Comparison of ENCODE assay signal across 20 cellular contexts in genomic region chr1:14928412-14928811, GRCh38.
DNase-seq lines count a peak whose midpoint lies in the region; ATAC-seq and TF ChIP-seq lines count a peak whose summit lies in the region.
"Had no signal": no experiment of that assay in that cellular context is flagged by ENCODE, and none has a peak within 500 bp of the region (broad histone marks: within the 10 kb centered on the region; RNA-seq: fewer than 3 reads in every experiment).

No MANE protein-coding gene starts in this region.

- no peak overlapping the region for H3K4me2 ChIP-seq in mesendoderm (ENCODE audit: low read length)

- no peak overlapping the region for H2BK5ac ChIP-seq in mesendoderm (ENCODE audit: low read length)

- H3K36me3 ChIP-seq in HEK293 (ENCODE audit: control insufficient read depth in 2 of 2, insufficient read depth in 1 of 2, low read length in 2 of 2) (no peaks in the 10 kb centered on the region), mesendoderm (ENCODE audit: control insufficient read depth, insufficient read depth, low read length) (no peaks in the 10 kb centered on the region), spleen (no peaks in the 10 kb centered on the region)
- no peaks in the 10 kb centered on the region for H3K36me3 ChIP-seq in CD4-positive, alpha-beta memory T cell (ENCODE audit: insufficient read depth, low read length)

- H3K4me3 ChIP-seq in HEK293 (ENCODE audit: low read depth, low read length) (no peak overlapping the region), choroid plexus epithelial cell (ENCODE audit: low read depth, low read length) (peak overlapping the region; percentile 4), mesendoderm (ENCODE audit: low read length) (no peak overlapping the region), spleen (peak overlapping the region in 4 of 8 donors; percentile 48 to 81 (median 72))
- H3K4me3 ChIP-seq in CD4-positive, alpha-beta memory T cell (ENCODE audit: low read length in 2 of 2), result no peak overlapping the region
- H3K4me3 ChIP-seq: SK-N-MC had no signal

- no peaks in the 10 kb centered on the region for H3K9me3 Mint-ChIP-seq in CD4-positive, alpha-beta memory T cell
- H3K9me3 Mint-ChIP-seq: H9 had no signal

- no peak overlapping the region for H3K18ac ChIP-seq in mesendoderm (ENCODE audit: low read length)

- no peak overlapping the region for H3K4me3 Mint-ChIP-seq in CD4-positive, alpha-beta memory T cell
- H3K4me3 Mint-ChIP-seq: H9 had no signal

- no CpG with 5 or more reads among the region's 7 CpGs for WGBS in mesendoderm (ENCODE audit: extremely low coverage, insufficient coverage, low lambda C conversion rate)
- WGBS in spleen, 5 donors, result 57 to 76% (median 69%) methylated on average over 7 of the region's 7 CpGs

- POLR2A ChIA-PET in HEK293 (lab: Yijun Ruan, JAX), result no interaction called here
- POLR2A ChIA-PET in CD4-positive, alpha-beta memory T cell (lab: Charles Lee; ENCODE audit: partially characterized antibody), result no interaction called here

- peaks cover 28% of the 10 kb centered on the region in 2 donors for H3K27me3 Mint-ChIP-seq in CD4-positive, alpha-beta memory T cell

- H2BK15ac ChIP-seq in mesendoderm (replicated peaks; ENCODE audit: low read depth), result no peak overlapping the region

- H3K27ac ChIP-seq in HEK293 (ENCODE audit: extremely low read depth, low read depth, low read length) (no peak overlapping the region), mesendoderm (ENCODE audit: low read depth, low read length) (no peak overlapping the region), spleen (peak overlapping the region; percentile 36 to 93 (median 90))
- H3K27ac ChIP-seq in CD4-positive, alpha-beta memory T cell (ENCODE audit: low read depth, low read length), result no peak overlapping the region
- H3K27ac ChIP-seq: HL-60, SK-N-MC had no signal

- H3K27me3 ChIP-seq in mesendoderm (ENCODE audit: insufficient read depth, low read length, poor library complexity) (no peaks in the 10 kb centered on the region), spleen (replicated peaks in 1 of 7) (peaks cover 0 to 50% (median 13%) of the 10 kb centered on the region in 7 donors)
- H3K27me3 ChIP-seq in CD4-positive, alpha-beta memory T cell (ENCODE audit: insufficient read depth, low read length), result peaks cover 16% of the 10 kb centered on the region

- CTCF ChIA-PET in HEK293 (lab: Yijun Ruan, JAX), result no interaction called here
- CTCF ChIA-PET in CD4-positive, alpha-beta memory T cell (lab: Charles Lee; ENCODE audit: partially characterized antibody), result no interaction called here

- TF ChIP-seq CTCF in HEK293 (tag by site-specific recombination; IDR thresholded peaks at IDR 0.05), result no peak
- no peak for TF ChIP-seq CTCF in choroid plexus epithelial cell (conservative IDR thresholded peaks at IDR 0.05; ENCODE audit: low read depth, low read length)
- TF ChIP-seq CTCF in spleen (IDR thresholded peaks at IDR 0.05 in 8 of 11, conservative IDR thresholded peaks at IDR 0.05 in 3 of 11), result no peak

- H3K4ac ChIP-seq in mesendoderm (ENCODE audit: low read depth, low read length), result no peak overlapping the region

- H3K79me1 ChIP-seq in mesendoderm (ENCODE audit: low read length), result peaks cover 28% of the 10 kb centered on the region

- intact Hi-C loops in spleen (cut with DNase I; ENCODE audit: low total_unique reads), result loop anchor here (10.0 kb wide), 1 partner anchor 96 kb away; no protein-coding TSS in a partner anchor
- intact Hi-C loops in CD4-positive, alpha-beta memory T cell (cut with micrococcal nuclease), result no loop called here

- no peak overlapping the region for H4K8ac ChIP-seq in mesendoderm (ENCODE audit: low read depth, low read length)

- H2BK120ac ChIP-seq in mesendoderm (ENCODE audit: low read depth, low read length), result no peak overlapping the region

- peaks cover 0 to 8% (median 6%) of the 10 kb centered on the region in 4 donors for H3K4me1 Mint-ChIP-seq in CD4-positive, alpha-beta memory T cell

- DNase-seq in choroid plexus epithelial cell (ENCODE audit: low read depth), result peak; percentile 68
- DNase-seq in mesendoderm, result peak; percentile 56
- DNase-seq in spleen, result no peak
- DNase-seq in CD4-positive, alpha-beta memory T cell, result no peak
- no peak for DNase-seq in putamen (ENCODE audit: low spot score)
- DNase-seq: CD4-positive, CD25-positive, alpha-beta regulatory T cell; DMS53; H9; KBM-7; NCI-H1092; NCI-H146; NCI-H2081; NCI-H510A; NCI-H82 had no signal

- H3K36me3 Mint-ChIP-seq in CD4-positive, alpha-beta memory T cell, result no peaks in the 10 kb centered on the region
- H3K36me3 Mint-ChIP-seq: CD4-positive, CD25-positive, alpha-beta regulatory T cell had no signal

- H3K9me3 ChIP-seq in HEK293 (ENCODE audit: control insufficient read depth, insufficient read depth, low read depth, low read length) (no peaks in the 10 kb centered on the region), spleen (no peaks in the 10 kb centered on the region)
- H3K9me3 ChIP-seq in CD4-positive, alpha-beta memory T cell (ENCODE audit: control insufficient read depth in 1 of 2, low read length in 2 of 2), result no peaks in the 10 kb centered on the region

- no peak overlapping the region for H3K56ac ChIP-seq in mesendoderm (ENCODE audit: low read length)

- TF ChIP-seq POLR2A in spleen (IDR thresholded peaks at IDR 0.05), result no peak

- no peak overlapping the region for H3K23ac ChIP-seq in mesendoderm (ENCODE audit: low read length)

- H3K9ac ChIP-seq in mesendoderm (ENCODE audit: low read length), result no peak overlapping the region

- H3K4me1 ChIP-seq in HEK293 (ENCODE audit: control insufficient read depth, insufficient read depth, low read length) (no peaks in the 10 kb centered on the region), mesendoderm (ENCODE audit: control insufficient read depth, low read depth, low read length) (peaks cover 12% of the 10 kb centered on the region), spleen (peaks cover 5 to 79% (median 42%) of the 10 kb centered on the region in 6 donors)
- peaks cover 8% of the 10 kb centered on the region for H3K4me1 ChIP-seq in CD4-positive, alpha-beta memory T cell (ENCODE audit: insufficient read depth, low read length)

- no peak overlapping the region for H3K27ac Mint-ChIP-seq in CD4-positive, alpha-beta memory T cell
- H3K27ac Mint-ChIP-seq: CD4-positive, CD25-positive, alpha-beta regulatory T cell had no signal

- peaks cover 30% of the 10 kb centered on the region for H3K79me2 ChIP-seq in mesendoderm (ENCODE audit: control insufficient read depth, insufficient read depth, low read length)

- no peak for ATAC-seq in GM19328 (IDR thresholded peaks at IDR 0.05; ENCODE audit: unreplicated experiment)
- ATAC-seq: Panc1, Right ventricle myocardium inferior had no signal

- no peak overlapping the region for H4K5ac ChIP-seq in mesendoderm (ENCODE audit: low read length)

- no peak overlapping the region for H2AK5ac ChIP-seq in mesendoderm (ENCODE audit: low read length)

TF ChIP-seq in HEK293, 187 proteins besides CTCF, POLR2A, EP300 and RAD21:
- TF ChIP-seq GLIS1 (tag by site-specific recombination; IDR thresholded peaks at IDR 0.05) (peak; percentile 51), KLF7 (tag by site-specific recombination; IDR thresholded peaks at IDR 0.05; ENCODE audit: borderline replicate concordance) (no peak), ZNF184 (tag by site-specific recombination; IDR thresholded peaks at IDR 0.05) (no peak), ZSCAN16 (tag by site-specific recombination; IDR thresholded peaks at IDR 0.05) (no peak), HOXA7 (CRISPR knock-in tag; IDR thresholded peaks at IDR 0.05; ENCODE audit: borderline replicate concordance) (no peak), ZNF843 (tag by site-specific recombination; IDR thresholded peaks at IDR 0.05) (no peak), ZIC2 (tag by site-specific recombination; IDR thresholded peaks at IDR 0.05) (peak; percentile 28; the same call in 1 of the 2 replicates)
- TF ChIP-seq, protein P1, sequence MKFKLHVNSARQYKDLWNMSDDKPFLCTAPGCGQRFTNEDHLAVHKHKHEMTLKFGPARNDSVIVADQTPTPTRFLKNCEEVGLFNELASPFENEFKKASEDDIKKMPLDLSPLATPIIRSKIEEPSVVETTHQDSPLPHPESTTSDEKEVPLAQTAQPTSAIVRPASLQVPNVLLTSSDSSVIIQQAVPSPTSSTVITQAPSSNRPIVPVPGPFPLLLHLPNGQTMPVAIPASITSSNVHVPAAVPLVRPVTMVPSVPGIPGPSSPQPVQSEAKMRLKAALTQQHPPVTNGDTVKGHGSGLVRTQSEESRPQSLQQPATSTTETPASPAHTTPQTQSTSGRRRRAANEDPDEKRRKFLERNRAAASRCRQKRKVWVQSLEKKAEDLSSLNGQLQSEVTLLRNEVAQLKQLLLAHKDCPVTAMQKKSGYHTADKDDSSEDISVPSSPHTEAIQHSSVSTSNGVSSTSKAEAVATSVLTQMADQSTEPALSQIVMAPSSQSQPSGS (tag by site-specific recombination; IDR thresholded peaks at IDR 0.05; ENCODE audit: low read depth), result no peak

Comparison
In these comparisons a context has a peak if more than half of its experiments do, and no peak if none do; other contexts are left out.
1. H3K27ac ChIP-seq: peak in spleen (8 of 8); none in HEK293 (single experiment), mesendoderm (single experiment) and CD4-positive, alpha-beta memory T cell (single experiment).
2. DNase-seq: peak in choroid plexus epithelial cell (single experiment) and mesendoderm (single experiment); none in spleen (single experiment), CD4-positive, alpha-beta memory T cell (0 of 5) and putamen (single experiment).